Comparison of ENCODE assay signal across 1 cellular context in the genomic region with DNA sequence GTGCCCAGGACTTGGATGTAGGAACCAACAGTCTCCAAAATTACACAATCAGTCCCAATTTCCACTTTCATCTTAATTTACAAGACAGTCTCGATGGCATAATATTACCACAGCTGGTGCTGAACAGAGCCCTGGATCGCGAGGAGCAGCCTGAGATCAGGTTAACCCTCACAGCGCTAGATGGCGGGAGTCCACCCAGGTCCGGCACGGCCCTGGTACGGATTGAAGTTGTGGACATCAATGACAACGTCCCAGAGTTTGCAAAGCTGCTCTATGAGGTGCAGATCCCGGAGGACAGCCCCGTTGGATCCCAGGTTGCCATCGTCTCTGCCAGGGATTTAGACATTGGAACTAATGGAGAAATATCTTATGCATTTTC.
TF ChIP-seq lines count a peak whose summit lies in the region.

No MANE protein-coding gene starts in this region.

TF ChIP-seq in A549, 52 proteins besides CTCF, POLR2A, EP300 and RAD21 (continued from another document):
- TF ChIP-seq JUNB (IDR thresholded peaks at IDR 0.05) (no peak), KDM5A (IDR thresholded peaks at IDR 0.05) (no peak)
TF ChIP-seq in A549: peak in this region for 0.
